22 cellular contexts compared by ENCODE assay signal in genomic region chr20:62266851-62267250, GRCh38. TPM values are rescaled to one million over a fixed set of nuclear protein-coding genes. Genes with fewer than 3 reads are reported as not detected.
DNase-seq lines count a peak whose midpoint lies in the region; ATAC-seq, FAIRE-seq and TF ChIP-seq lines count a peak whose summit lies in the region.
"Had no signal": no experiment of that assay in that cellular context is flagged by ENCODE, and none has a peak within 500 bp of the region (broad histone marks: within the 10 kb centered on the region; RNA-seq: fewer than 3 reads in every experiment).

No MANE protein-coding gene starts in this region.

- no peak overlapping the region for H3K18ac ChIP-seq in trophoblast cell (ENCODE audit: low read length)

- H4K8ac ChIP-seq in trophoblast cell (ENCODE audit: low read depth, low read length) = no peak overlapping the region

- peak overlapping the region; percentile 13 for H3K14ac ChIP-seq in trophoblast cell (ENCODE audit: low read length)

- peaks cover 34% of the 10 kb centered on the region for H4K20me1 ChIP-seq in astrocyte (ENCODE audit: insufficient read depth, low read length)
- H4K20me1 ChIP-seq in smooth muscle cell (ENCODE audit: low read depth) = peaks cover 62% of the 10 kb centered on the region
- H4K20me1 ChIP-seq in neural progenitor cell (ENCODE audit: low read depth) = peaks cover 5% of the 10 kb centered on the region

- H3K79me1 ChIP-seq in trophoblast cell (ENCODE audit: low read length) = peaks cover 11% of the 10 kb centered on the region

- no peaks in the 10 kb centered on the region for H3F3A ChIP-seq in smooth muscle cell (ENCODE audit: low read depth)
- H3F3A ChIP-seq in neural progenitor cell (ENCODE audit: low read depth) = no peaks in the 10 kb centered on the region

- H3K4me2 ChIP-seq in astrocyte (ENCODE audit: low read length) (no peak overlapping the region), trophoblast cell (ENCODE audit: low read length) (no peak overlapping the region), smooth muscle cell (no peak overlapping the region), neural progenitor cell (no peak overlapping the region)
- H3K4me2 ChIP-seq: BLaER1 had no signal

- no peak overlapping the region for H3K23ac ChIP-seq in trophoblast cell (ENCODE audit: low read length)

- no CpG with 5 or more reads among the region's 13 CpGs for WGBS in trophoblast cell (ENCODE audit: extremely low coverage, insufficient coverage, insufficient read length)
- 95% methylated on average over 13 of the region's 13 CpGs for WGBS in smooth muscle cell (ENCODE audit: low lambda C conversion rate)

- H3K9me3 Mint-ChIP-seq in astrocyte (ENCODE audit: unreplicated experiment) (peaks cover 4% of the 10 kb centered on the region), neural progenitor cell (peaks cover 5% of the 10 kb centered on the region)

- TF ChIP-seq CTCF in left ventricle myocardium inferior (IDR thresholded peaks at IDR 0.05; ENCODE audit: borderline replicate concordance) (no peak), right atrium auricular region (IDR thresholded peaks at IDR 0.05) (no peak), astrocyte (IDR thresholded peaks at IDR 0.05; ENCODE audit: insufficient read depth, low read depth, low read length) (no peak), smooth muscle cell (IDR thresholded peaks at IDR 0.05; ENCODE audit: borderline replicate concordance, insufficient read depth, poor library complexity, severe bottlenecking) (no peak), neural progenitor cell (IDR thresholded peaks at IDR 0.05) (no peak)

- H3K79me2 ChIP-seq in astrocyte (ENCODE audit: insufficient read depth, low read length) (no peaks in the 10 kb centered on the region), trophoblast cell (ENCODE audit: control insufficient read depth, insufficient read depth, low read length, poor library complexity) (peaks cover 4% of the 10 kb centered on the region), smooth muscle cell (ENCODE audit: low read depth) (peaks cover 19% of the 10 kb centered on the region), neural progenitor cell (ENCODE audit: low read depth) (no peaks in the 10 kb centered on the region)

- H2BK120ac ChIP-seq in trophoblast cell (ENCODE audit: insufficient read depth, low read length, poor library complexity) = peak overlapping the region; percentile 3

- peaks cover 32% of the 10 kb centered on the region for H3K4me1 ChIP-seq in left ventricle myocardium inferior
- H3K4me1 ChIP-seq in right atrium auricular region = no peaks in the 10 kb centered on the region
- H3K4me1 ChIP-seq in astrocyte (ENCODE audit: insufficient read depth, low read length) = no peaks in the 10 kb centered on the region
- peaks cover 17 to 21% of the 10 kb centered on the region in 2 experiments for H3K4me1 ChIP-seq in trophoblast cell (ENCODE audit: control insufficient read depth in 1 of 2, insufficient read depth in 2 of 2, low read length in 2 of 2)
- no peaks in the 10 kb centered on the region for H3K4me1 ChIP-seq in smooth muscle cell (ENCODE audit: low read depth)
- no peaks in the 10 kb centered on the region for H3K4me1 ChIP-seq in neural progenitor cell
- H3K4me1 ChIP-seq: BLaER1 had no signal

- H3K27me3 Mint-ChIP-seq in astrocyte (ENCODE audit: low read depth, unreplicated experiment) (no peaks in the 10 kb centered on the region), neural progenitor cell (ENCODE audit: insufficient read depth, low read depth) (no peaks in the 10 kb centered on the region)
- H3K27me3 Mint-ChIP-seq: CD4-positive, alpha-beta memory T cell had no signal

- H3K4me3 Mint-ChIP-seq in astrocyte (ENCODE audit: unreplicated experiment) (peak overlapping the region; percentile 7), neural progenitor cell (no peak overlapping the region)
- H3K4me3 Mint-ChIP-seq: CD14-positive monocyte; CD4-positive, alpha-beta memory T cell; H9 had no signal

- H3K4ac ChIP-seq in trophoblast cell (ENCODE audit: low read depth, low read length) = no peak overlapping the region

- no peak overlapping the region for H2BK12ac ChIP-seq in trophoblast cell (ENCODE audit: low read length)

- H3K27ac ChIP-seq in left ventricle myocardium inferior (replicated peaks) = peak overlapping the region; percentile 74
- H3K27ac ChIP-seq in right atrium auricular region = peak overlapping the region in 1 of 2 donors; percentile 14
- H3K27ac ChIP-seq in astrocyte (ENCODE audit: low read depth, low read length) = no peak overlapping the region
- H3K27ac ChIP-seq in trophoblast cell (ENCODE audit: low read depth, low read length) = peak overlapping the region; percentile 68
- peak overlapping the region; percentile 65 for H3K27ac ChIP-seq in smooth muscle cell (ENCODE audit: low read depth)
- H3K27ac ChIP-seq in neural progenitor cell = no peak overlapping the region
- H3K27ac ChIP-seq: BLaER1, HL-60 had no signal

- H2AK5ac ChIP-seq in trophoblast cell (ENCODE audit: low read length) = no peak overlapping the region

- H3K9ac ChIP-seq in astrocyte (ENCODE audit: low read length) = no peak overlapping the region
- no peak overlapping the region for H3K9ac ChIP-seq in trophoblast cell (ENCODE audit: low read length)
- H3K9ac ChIP-seq in smooth muscle cell (ENCODE audit: low read depth) = no peak overlapping the region
- no peak overlapping the region for H3K9ac ChIP-seq in neural progenitor cell
- H3K9ac ChIP-seq: BLaER1 had no signal

- H3K4me3 ChIP-seq in left ventricle myocardium inferior = no peak overlapping the region
- no peak overlapping the region for H3K4me3 ChIP-seq in right atrium auricular region
- H3K4me3 ChIP-seq in astrocyte (ENCODE audit: insufficient read depth, low read depth, low read length) = no peak overlapping the region
- H3K4me3 ChIP-seq in trophoblast cell (ENCODE audit: low read depth, low read length) = no peak overlapping the region
- no peak overlapping the region for H3K4me3 ChIP-seq in smooth muscle cell
- no peak overlapping the region for H3K4me3 ChIP-seq in neural progenitor cell
- H3K4me3 ChIP-seq: BLaER1 had no signal

- H4K91ac ChIP-seq in trophoblast cell (ENCODE audit: low read depth, low read length) = no peak overlapping the region

- H3K9me3 ChIP-seq in left ventricle myocardium inferior (replicated peaks) = peaks cover 7% of the 10 kb centered on the region
- no peaks in the 10 kb centered on the region for H3K9me3 ChIP-seq in right atrium auricular region
- H3K9me3 ChIP-seq in astrocyte (ENCODE audit: insufficient read depth, low read depth, low read length) = peaks cover 6% of the 10 kb centered on the region
- peaks cover 5% of the 10 kb centered on the region for H3K9me3 ChIP-seq in trophoblast cell (ENCODE audit: insufficient read depth, low read depth, low read length)
- peaks cover 3% of the 10 kb centered on the region for H3K9me3 ChIP-seq in smooth muscle cell (replicated peaks; ENCODE audit: low read depth)
- H3K9me3 ChIP-seq in neural progenitor cell (ENCODE audit: low read depth) = no peaks in the 10 kb centered on the region

- ATAC-seq in GM18909 (IDR thresholded peaks at IDR 0.05; ENCODE audit: poor library complexity, unreplicated experiment) = no peak

- H3K36me3 Mint-ChIP-seq in astrocyte (ENCODE audit: low read depth, unreplicated experiment) (peaks cover 27% of the 10 kb centered on the region), neural progenitor cell (peaks cover 30% of the 10 kb centered on the region)

- peak overlapping the region; percentile 35 for H2BK5ac ChIP-seq in trophoblast cell (ENCODE audit: low read depth, low read length, poor library complexity)

- no peak for FAIRE-seq in astrocyte (lab: Jason Lieb, UNC)
- FAIRE-seq: H1 had no signal

- DNase-seq in left ventricle myocardium inferior (no peak), right atrium auricular region (ENCODE audit: low spot score) (no peak), astrocyte (ENCODE audit: low read depth) (no peak), trophoblast cell (peak; percentile 57 to 76), smooth muscle cell (lab: John Stamatoyannopoulos, UW; ENCODE audit: unreplicated experiment) (no peak), neural progenitor cell (ENCODE audit: low spot score) (no peak)
- no peak for DNase-seq in activated naive CD4-positive, alpha-beta T cell treated with Interleukin-2 at 50 U/mL for 16 hours
- DNase-seq: 8988T; CD4-positive, alpha-beta memory T cell; DMS153; DMS79 treated with DMSO at 0.1 percent for 48 hours; GF-D8; H9; IMR-90 had no signal

- intact Hi-C loops in left ventricle myocardium inferior (cut with micrococcal nuclease) = no loop called here

- H4K12ac ChIP-seq in trophoblast cell (ENCODE audit: low read depth, low read length) = no peak overlapping the region

- H2AFZ ChIP-seq in astrocyte (ENCODE audit: low read depth, low read length) (no peak overlapping the region), trophoblast cell (ENCODE audit: insufficient read depth, low read length, poor library complexity) (no peak overlapping the region), smooth muscle cell (ENCODE audit: low read depth) (no peak overlapping the region), neural progenitor cell (replicated peaks) (no peak overlapping the region)

- H3K4me1 Mint-ChIP-seq in astrocyte (ENCODE audit: low read depth, unreplicated experiment) (no peaks in the 10 kb centered on the region), neural progenitor cell (no peaks in the 10 kb centered on the region)
- H3K4me1 Mint-ChIP-seq: CD14-positive monocyte, H9 had no signal

- H3K27ac Mint-ChIP-seq in astrocyte (ENCODE audit: unreplicated experiment) (no peak overlapping the region), neural progenitor cell (no peak overlapping the region)
- H3K27ac Mint-ChIP-seq: H9 had no signal

- no peaks in the 10 kb centered on the region for H3K27me3 ChIP-seq in left ventricle myocardium inferior (ENCODE audit: low read depth)
- no peaks in the 10 kb centered on the region for H3K27me3 ChIP-seq in right atrium auricular region
- no peaks in the 10 kb centered on the region for H3K27me3 ChIP-seq in astrocyte (ENCODE audit: insufficient read depth, low read length)
- no peaks in the 10 kb centered on the region for H3K27me3 ChIP-seq in trophoblast cell (ENCODE audit: insufficient read depth, low read length)
- no peaks in the 10 kb centered on the region for H3K27me3 ChIP-seq in smooth muscle cell (ENCODE audit: low read depth)
- H3K27me3 ChIP-seq in neural progenitor cell = no peaks in the 10 kb centered on the region
- H3K27me3 ChIP-seq: BLaER1 had no signal

- H3K36me3 ChIP-seq in left ventricle myocardium inferior (peaks cover 68% of the 10 kb centered on the region), right atrium auricular region (peaks cover 54% of the 10 kb centered on the region), astrocyte (ENCODE audit: insufficient read depth, low read length) (peaks cover 8% of the 10 kb centered on the region), trophoblast cell (ENCODE audit: control insufficient read depth in 1 of 2, insufficient read depth in 2 of 2, low read length in 2 of 2) (peaks cover 48 to 52% of the 10 kb centered on the region in 2 experiments), smooth muscle cell (ENCODE audit: low read depth) (peaks cover 14% of the 10 kb centered on the region), neural progenitor cell (peaks cover 6% of the 10 kb centered on the region)

RNA-seq across cellular contexts. Expression of gene OSBPL2, which starts 28.5 kb away (rescaled TPM):
- total RNA-seq in left ventricle myocardium inferior (55.3 TPM), right atrium auricular region (10 to 100 TPM; 27.2 to 29.6 TPM), astrocyte (55.8 and 60.3 TPM in 2 replicates), smooth muscle cell (33.8 and 34.3 TPM in 2 replicates), neural progenitor cell (ENCODE audit: low replicate concordance) (28.4 and 35.7 TPM in 2 replicates)
- 57.6 and 60.3 TPM in 2 replicates for polyA plus RNA-seq in trophoblast cell (2013)
- 32.0 and 37.0 TPM in 2 replicates for polyA plus RNA-seq in smooth muscle cell

RNA-seq across cellular contexts. Expression of gene ADRM1, which starts 35.9 kb away (rescaled TPM):
- total RNA-seq in left ventricle myocardium inferior (70.5 TPM), right atrium auricular region (100 to 1,000 TPM in 1 of 2 donors, 10 to 100 TPM in 1; 95.9 to 128 TPM), astrocyte (123 and 125 TPM in 2 replicates), smooth muscle cell (68.7 and 101 TPM in 2 replicates), neural progenitor cell (ENCODE audit: low replicate concordance) (52.3 and 96.3 TPM in 2 replicates)
- polyA plus RNA-seq in trophoblast cell (2013) = 164 and 175 TPM in 2 replicates
- polyA plus RNA-seq in smooth muscle cell = 121 and 126 TPM in 2 replicates

RNA-seq across cellular contexts. Expression of gene HRH3, which starts 46.8 kb away (rescaled TPM):
- total RNA-seq in left ventricle myocardium inferior (not detected), right atrium auricular region (not detected), astrocyte (0.07 TPM in 1 of 2 replicates, not detected in the other), smooth muscle cell (not detected in 2 replicates), neural progenitor cell (ENCODE audit: low replicate concordance) (0.09 and 1.7 TPM in 2 replicates)
- 0.15 and 0.18 TPM in 2 replicates for polyA plus RNA-seq in trophoblast cell (2013)
- polyA plus RNA-seq in smooth muscle cell = not detected in 2 replicates
- total RNA-seq: A673; CD4-positive, alpha-beta memory T cell; HT1080; IMR-90 had no signal
- polyA plus RNA-seq: AG04450; CD14-positive monocyte; CD4-positive, alpha-beta memory T cell; IMR-90 had no signal

Comparison
In these comparisons a context has a peak if more than half of its experiments do, and no peak if none do; other contexts are left out.
1. DNase-seq: peak in trophoblast cell (2 of 2); none in left ventricle myocardium inferior (single experiment), right atrium auricular region (single experiment), astrocyte (single experiment), smooth muscle cell (single experiment), activated naive CD4-positive, alpha-beta T cell treated with Interleukin-2 at 50 U/mL for 16 hours (single experiment) and neural progenitor cell (single experiment).
2. H3K27ac ChIP-seq: peak in left ventricle myocardium inferior (single experiment), trophoblast cell (single experiment) and smooth muscle cell (single experiment); none in astrocyte (single experiment) and neural progenitor cell (single experiment).